In genomic region chr20:26163890-26164289, GRCh38 we compare ENCODE assay signal across 17 cellular contexts.
A peak's percentile ranks its signal among the peaks of the same experiment; 100 is the strongest.
DNase-seq lines count a peak whose midpoint lies in the region; ATAC-seq, FAIRE-seq and TF ChIP-seq lines count a peak whose summit lies in the region.
"Had no signal": no experiment of that assay in that cellular context is flagged by ENCODE, and none has a peak within 500 bp of the region (broad histone marks: within the 10 kb centered on the region; RNA-seq: fewer than 3 reads in every experiment).

No MANE protein-coding gene starts in this region.

- H2AFZ ChIP-seq in mammary epithelial cell (ENCODE audit: low read depth, low read length) (no peak overlapping the region), keratinocyte (ENCODE audit: control insufficient read depth, low read length) (no peak overlapping the region)

- in situ Hi-C loops in mammary epithelial cell (cut with MboI; ENCODE audit: low sequenced_read_pairs in 2 of 2), result no loop called here

- H3K4me1 Mint-ChIP-seq in activated CD4-positive, alpha-beta T cell treated with anti-CD3 and anti-CD28 coated beads, Interleukin-2, amount 10 ng/mL, durations not matched to agents 24 days and 14 days, result no peaks in the 10 kb centered on the region
- H3K4me1 Mint-ChIP-seq: natural killer cell had no signal

- no peak for ATAC-seq in left ventricle myocardium superior
- ATAC-seq: activated CD8-positive, alpha-beta T cell treated with anti-CD3 and anti-CD28 coated beads for 36 hours; natural killer cell had no signal

- H3K4me1 ChIP-seq in mammary epithelial cell (ENCODE audit: insufficient read depth, low read length) (no peaks in the 10 kb centered on the region), keratinocyte (ENCODE audit: control insufficient read depth, extremely low read depth, insufficient read depth, low read length) (peaks cover 16% of the 10 kb centered on the region)
- H3K4me1 ChIP-seq: BE2C, tibial artery had no signal

- CTCF ChIA-PET in AG04450 (lab: Charles Lee), result no interaction called here
- CTCF ChIA-PET in mammary epithelial cell (lab: Charles Lee; ENCODE audit: low non-redundant PET), result no interaction called here

- H3K4me2 ChIP-seq in mammary epithelial cell (ENCODE audit: insufficient read depth, low read depth, low read length) (no peak overlapping the region), keratinocyte (ENCODE audit: control insufficient read depth, extremely low read depth, insufficient read depth, low read depth, low read length) (no peak overlapping the region)

- POLR2A ChIA-PET in AG04450 (lab: Yijun Ruan, JAX), result no interaction called here

- 30% methylated on average over 2 of the region's 2 CpGs for WGBS in mammary epithelial cell (ENCODE audit: low coverage, missing lambda C conversion rate)

- no peaks in the 10 kb centered on the region for H3K27me3 ChIP-seq in AG04450 (ENCODE audit: control insufficient read depth, insufficient read depth, low read length)
- H3K27me3 ChIP-seq in mammary epithelial cell (ENCODE audit: insufficient read depth, low read length), result no peaks in the 10 kb centered on the region
- H3K27me3 ChIP-seq in keratinocyte (ENCODE audit: control insufficient read depth, extremely low read depth, insufficient read depth, low read length), result no peaks in the 10 kb centered on the region
- H3K27me3 ChIP-seq: BE2C, tibial artery had no signal

- H3K27ac ChIP-seq in AG04450 (ENCODE audit: low read depth, low read length) (no peak overlapping the region), mammary epithelial cell (ENCODE audit: insufficient read depth, low read depth, low read length) (no peak overlapping the region), keratinocyte (ENCODE audit: control insufficient read depth, insufficient read depth, low read length) (no peak overlapping the region)
- H3K27ac ChIP-seq: skin epidermis, tibial artery had no signal

- no peaks in the 10 kb centered on the region for H3K36me3 Mint-ChIP-seq in activated CD4-positive, alpha-beta T cell treated with anti-CD3 and anti-CD28 coated beads, Interleukin-2, amount 10 ng/mL, durations not matched to agents 24 days and 14 days (ENCODE audit: low read depth)
- H3K36me3 Mint-ChIP-seq: natural killer cell had no signal

- no peak overlapping the region for H3K27ac Mint-ChIP-seq in activated CD4-positive, alpha-beta T cell treated with anti-CD3 and anti-CD28 coated beads, Interleukin-2, amount 10 ng/mL, durations not matched to agents 24 days and 14 days
- H3K27ac Mint-ChIP-seq: activated CD8-positive, alpha-beta T cell treated with anti-CD3 and anti-CD28 coated beads for 36 hours; activated naive CD4-positive, alpha-beta T cell treated with anti-CD3 and anti-CD28 coated beads for 36 hours; natural killer cell had no signal

- TF ChIP-seq CTCF in AG04450 (IDR thresholded peaks at IDR 0.05; ENCODE audit: low read depth, low read length) (no peak), mammary epithelial cell (conservative IDR thresholded peaks at IDR 0.05 in 1 of 2, IDR thresholded peaks at IDR 0.05 in 1 of 2; ENCODE audit: extremely low read depth in 1 of 2, insufficient read depth in 1 of 2, low read depth in 1 of 2, low read length in 2 of 2) (no peak), keratinocyte (optimal IDR thresholded peaks at IDR 0.05 in 1 of 3, IDR thresholded peaks at IDR 0.05 in 1 of 3, conservative IDR thresholded peaks at IDR 0.05 in 1 of 3; ENCODE audit: extremely low read depth in 1 of 3, insufficient read depth in 2 of 3, low read length in 3 of 3) (no peak)

- H3K79me2 ChIP-seq in mammary epithelial cell (ENCODE audit: insufficient read depth, low read length) (no peaks in the 10 kb centered on the region), keratinocyte (ENCODE audit: control insufficient read depth, insufficient read depth, low read length) (no peaks in the 10 kb centered on the region)

- intact Hi-C loops in mammary epithelial cell (cut with micrococcal nuclease), result no loop called here
- intact Hi-C loops in activated CD4-positive, alpha-beta T cell treated with anti-CD3 and anti-CD28 coated beads, Interleukin-2, amount 10 ng/mL, durations not matched to agents 24 days and 14 days (cut with micrococcal nuclease), result no loop called here
- intact Hi-C loops in left ventricle myocardium superior (cut with micrococcal nuclease), result no loop called here

- H3K9me3 ChIP-seq in AG04450 (ENCODE audit: control insufficient read depth, insufficient read depth, low read length), result no peaks in the 10 kb centered on the region; the same call in 1 of the 2 replicates
- no peaks in the 10 kb centered on the region for H3K9me3 ChIP-seq in mammary epithelial cell (replicated peaks; ENCODE audit: insufficient read depth, low read length)
- H3K9me3 ChIP-seq in keratinocyte (ENCODE audit: control insufficient read depth, low read depth, low read length), result no peaks in the 10 kb centered on the region
- H3K9me3 ChIP-seq: BE2C, tibial artery had no signal

- H3K36me3 ChIP-seq in mammary epithelial cell (ENCODE audit: insufficient read depth, low read length), result no peaks in the 10 kb centered on the region
- no peaks in the 10 kb centered on the region for H3K36me3 ChIP-seq in keratinocyte (ENCODE audit: control insufficient read depth in 2 of 2, extremely low read depth in 1 of 2, insufficient read depth in 2 of 2, low read length in 2 of 2)
- H3K36me3 ChIP-seq: BE2C, tibial artery had no signal

- H3K9ac ChIP-seq in mammary epithelial cell (ENCODE audit: insufficient read depth, low read length) (no peak overlapping the region), keratinocyte (ENCODE audit: control insufficient read depth, extremely low read depth, insufficient read depth, low read length) (no peak overlapping the region)

- no peak overlapping the region for H3K4me3 Mint-ChIP-seq in activated CD4-positive, alpha-beta T cell treated with anti-CD3 and anti-CD28 coated beads, Interleukin-2, amount 10 ng/mL, durations not matched to agents 24 days and 14 days
- H3K4me3 Mint-ChIP-seq: activated CD8-positive, alpha-beta T cell treated with anti-CD3 and anti-CD28 coated beads for 36 hours; activated naive CD4-positive, alpha-beta T cell treated with anti-CD3 and anti-CD28 coated beads for 36 hours; natural killer cell had no signal

- BruUV-seq in mammary epithelial cell (replicated peaks; lab: Mats Ljungman, UMichigan), result no TSS peak

- H4K20me1 ChIP-seq in mammary epithelial cell (ENCODE audit: insufficient read depth, low read length), result no peaks in the 10 kb centered on the region
- no peaks in the 10 kb centered on the region for H4K20me1 ChIP-seq in keratinocyte (ENCODE audit: control insufficient read depth, extremely low read depth, insufficient read depth, low read length)

- no peaks in the 10 kb centered on the region for H3K9me1 ChIP-seq in keratinocyte (ENCODE audit: control insufficient read depth, extremely low read depth, insufficient read depth, low read length)

- H3K9me3 Mint-ChIP-seq in activated CD4-positive, alpha-beta T cell treated with anti-CD3 and anti-CD28 coated beads, Interleukin-2, amount 10 ng/mL, durations not matched to agents 24 days and 14 days, result no peaks in the 10 kb centered on the region
- H3K9me3 Mint-ChIP-seq: activated CD8-positive, alpha-beta T cell treated with anti-CD3 and anti-CD28 coated beads for 36 hours; activated naive CD4-positive, alpha-beta T cell treated with anti-CD3 and anti-CD28 coated beads for 36 hours; natural killer cell had no signal

- no peaks in the 10 kb centered on the region for H3K27me3 Mint-ChIP-seq in activated CD4-positive, alpha-beta T cell treated with anti-CD3 and anti-CD28 coated beads, Interleukin-2, amount 10 ng/mL, durations not matched to agents 24 days and 14 days
- H3K27me3 Mint-ChIP-seq: activated CD8-positive, alpha-beta T cell treated with anti-CD3 and anti-CD28 coated beads for 36 hours had no signal

- dilution Hi-C loops in mammary epithelial cell (cut with HindIII; ENCODE audit: low sequenced_read_pairs) (no loop called here), keratinocyte (cut with MboI; ENCODE audit: extremely low pct_ligation_motif_present, low sequenced_read_pairs) (no loop called here)

- DNase-seq in AG04450 (ENCODE audit: low read depth, low spot score) (peak; percentile 26), HTR-8/SVneo (ENCODE audit: insufficient read length, low spot score) (peak; percentile 53), mammary epithelial cell (peak; percentile 63), keratinocyte (ENCODE audit: low read depth, low spot score) (peak; percentile 13), cerebellar cortex (ENCODE audit: low spot score) (no peak), left ventricle myocardium superior (no peak)
- no peak for DNase-seq in stimulated activated naive CD4-positive, alpha-beta T cell treated with Interleukin-2 at 50 U/mL for 16 hours (lab: John Stamatoyannopoulos, UW)
- no peak for DNase-seq in activated CD4-positive, alpha-beta T cell treated with anti-CD3 and anti-CD28 coated beads, Interleukin-2, amount 10 ng/mL, durations not matched to agents 24 days and 14 days
- DNase-seq: activated CD8-positive, alpha-beta T cell treated with anti-CD3 and anti-CD28 coated beads for 36 hours; activated naive CD4-positive, alpha-beta T cell treated with anti-CD3 and anti-CD28 coated beads for 36 hours; BE2C; KBM-7; natural killer cell; NCI-H2081 treated with DMSO at 0.1 percent for 48 hours; T-helper 1 cell; tibial artery had no signal

- H3K4me3 ChIP-seq in AG04450 (ENCODE audit: low read depth, low read length) (no peak overlapping the region), mammary epithelial cell (replicated peaks in 1 of 3; ENCODE audit: insufficient read depth in 1 of 3, low read depth in 2 of 3, low read length in 3 of 3) (no peak overlapping the region), keratinocyte (ENCODE audit: control insufficient read depth in 2 of 3, extremely low read depth in 1 of 3, insufficient read depth in 2 of 3, low read depth in 1 of 3, low read length in 3 of 3) (no peak overlapping the region)
- H3K4me3 ChIP-seq: skin epidermis, tibial artery had no signal

- FAIRE-seq in HTR-8/SVneo (lab: Jason Lieb, UNC) (peak; percentile 36), keratinocyte (lab: Jason Lieb, UNC) (peak; percentile 69)

Comparison
In these comparisons a context has a peak if more than half of its experiments do, and no peak if none do; other contexts are left out.
1. DNase-seq: peak in AG04450 (single experiment), HTR-8/SVneo (single experiment), mammary epithelial cell (single experiment) and keratinocyte (single experiment); none in stimulated activated naive CD4-positive, alpha-beta T cell treated with Interleukin-2 at 50 U/mL for 16 hours (single experiment), cerebellar cortex (single experiment), activated CD4-positive, alpha-beta T cell treated with anti-CD3 and anti-CD28 coated beads, Interleukin-2, amount 10 ng/mL, durations not matched to agents 24 days and 14 days (single experiment) and left ventricle myocardium superior (single experiment).